ENCODE assay signal across 10 cellular contexts in genomic region chr2:142286618-142287017, GRCh38.
A peak's percentile ranks its signal among the peaks of the same experiment; 100 is the strongest.
DNase-seq lines count a peak whose midpoint lies in the region; ATAC-seq, FAIRE-seq and TF ChIP-seq lines count a peak whose summit lies in the region.
"Had no signal": no experiment of that assay in that cellular context is flagged by ENCODE, and none has a peak within 500 bp of the region (broad histone marks: within the 10 kb centered on the region; RNA-seq: fewer than 3 reads in every experiment).

No MANE protein-coding gene starts in this region.

- no peak overlapping the region for H3K27ac ChIP-seq in GM12878 (ENCODE audit: control insufficient read depth, insufficient read depth)
- H3K27ac ChIP-seq: BLaER1 had no signal

- H3K9me3 Mint-ChIP-seq in natural killer cell treated with Interleukin-12 subunit alpha and Interleukin-12 subunit beta and Interleukin-15 and Interleukin-18, amount 100 ng/mL, for 72 hours = no peaks in the 10 kb centered on the region
- H3K9me3 Mint-ChIP-seq: T-helper 1 cell treated with Interleukin-12 subunit alpha and Interleukin-12 subunit beta and Interleukin-4 antibody, amounts not matched to agents 30 μg/mL and 1 μg/mL, for 36 hours had no signal

- WGBS in GM12878 (ENCODE audit: insufficient coverage, insufficient replicate concordance, low lambda C conversion rate, missing lambda C conversion rate) = 17% methylated on average over 7 of the region's 7 CpGs

- SMC1A ChIA-PET in GM12878 (lab: Charles Lee; ENCODE audit: uncharacterized antibody, unreplicated experiment) = interaction anchor here (0.9 kb wide), 1 partner anchor 701 kb away, joined by 3 read pairs; no protein-coding TSS in a partner anchor

- intact Hi-C loops in GM12878 (cut with micrococcal nuclease; ENCODE audit: unreplicated experiment) = loop anchor here (1.0 to 2.0 kb wide), 2 partner anchors 316 to 354 kb away; no protein-coding TSS in a partner anchor

- no peak overlapping the region for H3K27ac Mint-ChIP-seq in natural killer cell treated with Interleukin-12 subunit alpha and Interleukin-12 subunit beta and Interleukin-15 and Interleukin-18, amount 100 ng/mL, for 72 hours
- H3K27ac Mint-ChIP-seq: T-helper 1 cell treated with Interleukin-12 subunit alpha and Interleukin-12 subunit beta and Interleukin-4 antibody, amounts not matched to agents 30 μg/mL and 1 μg/mL, for 36 hours had no signal

- peak; percentile 39 to 58 (median 55) for TF ChIP-seq CTCF in GM12878 (IDR thresholded peaks at IDR 0.05 in 2 of 3, conservative IDR thresholded peaks at IDR 0.05 in 1 of 3; ENCODE audit: control insufficient read depth in 2 of 3, extremely low read depth in 1 of 3, insufficient read depth in 1 of 3, low read depth in 3 of 3, low read length in 3 of 3)

- TF ChIP-seq EP300 in GM12878 (IDR thresholded peaks at IDR 0.05; ENCODE audit: borderline replicate concordance in 1 of 2, control insufficient read depth in 1 of 2, low read depth in 2 of 2, low read length in 2 of 2) = no peak

- POLR2A ChIA-PET in GM12878 (lab: Charles Lee) = no interaction called here

- no peaks in the 10 kb centered on the region for H3K36me3 ChIP-seq in GM12878 (ENCODE audit: control insufficient read depth in 2 of 2, insufficient read depth in 2 of 2, low read length in 1 of 2)
- H3K36me3 ChIP-seq: BLaER1 had no signal

- no peaks in the 10 kb centered on the region for H3K36me3 Mint-ChIP-seq in natural killer cell treated with Interleukin-12 subunit alpha and Interleukin-12 subunit beta and Interleukin-15 and Interleukin-18, amount 100 ng/mL, for 72 hours

- H3K27me3 Mint-ChIP-seq in natural killer cell treated with Interleukin-12 subunit alpha and Interleukin-12 subunit beta and Interleukin-15 and Interleukin-18, amount 100 ng/mL, for 72 hours = no peaks in the 10 kb centered on the region

- no peak for TF ChIP-seq POLR2A in GM12878 (IDR thresholded peaks at IDR 0.05; ENCODE audit: low read depth, low read length)

- in situ Hi-C loops in GM12878 (cut with MboI) = loop anchor here (25.0 kb wide), 1 partner anchor 701 kb away; no protein-coding TSS in a partner anchor

- ATAC-seq in HG03460 (IDR thresholded peaks at IDR 0.05; ENCODE audit: unreplicated experiment) = peak; percentile 52
- peak; percentile 91 for ATAC-seq in GM12878
- ATAC-seq in GM18870 (IDR thresholded peaks at IDR 0.05; ENCODE audit: unreplicated experiment) = no peak
- no peak for ATAC-seq in natural killer cell treated with Interleukin-12 subunit alpha and Interleukin-12 subunit beta and Interleukin-15 and Interleukin-18, amount 100 ng/mL, for 72 hours

- DNase-seq in SIG-M5 treated with dmso at 0.1 percent for 504 hours (lab: John Stamatoyannopoulos, UW; ENCODE audit: unreplicated experiment) = peak; percentile 30
- no peak for DNase-seq in SIG-M5 (lab: John Stamatoyannopoulos, UW)
- DNase-seq in GM12878 (ENCODE audit: low read depth, low spot score) = no peak
- no peak for DNase-seq in superior temporal gyrus (ENCODE audit: extremely low spot score)
- no peak for DNase-seq in NCI-H1930 (lab: John Stamatoyannopoulos, UW)
- DNase-seq in natural killer cell treated with Interleukin-12 subunit alpha and Interleukin-12 subunit beta and Interleukin-15 and Interleukin-18, amount 100 ng/mL, for 72 hours (ENCODE audit: low spot score) = no peak

- RAD21 ChIA-PET in GM12878 (lab: Charles Lee; ENCODE audit: unreplicated experiment) = no interaction called here

- no peak overlapping the region for H2AFZ ChIP-seq in GM12878 (ENCODE audit: control insufficient read depth, low read depth, low read length)

- H3K9ac ChIP-seq in GM12878 (ENCODE audit: control insufficient read depth, insufficient read depth, low read length) = no peak overlapping the region
- H3K9ac ChIP-seq: BLaER1 had no signal

- no peaks in the 10 kb centered on the region for H3K9me3 ChIP-seq in GM12878 (replicated peaks; ENCODE audit: control insufficient read depth, insufficient read depth, low read length)
- H3K9me3 ChIP-seq: BLaER1 had no signal

- BruUV-seq in GM12878 (replicated peaks; lab: Mats Ljungman, UMichigan) = no TSS peak

- H3K4me3 Mint-ChIP-seq in natural killer cell treated with Interleukin-12 subunit alpha and Interleukin-12 subunit beta and Interleukin-15 and Interleukin-18, amount 100 ng/mL, for 72 hours = no peak overlapping the region
- H3K4me3 Mint-ChIP-seq: T-helper 1 cell treated with Interleukin-12 subunit alpha and Interleukin-12 subunit beta and Interleukin-4 antibody, amounts not matched to agents 30 μg/mL and 1 μg/mL, for 36 hours had no signal

- H4K20me1 ChIP-seq in GM12878 (ENCODE audit: control insufficient read depth, insufficient read depth) = no peaks in the 10 kb centered on the region
- H4K20me1 ChIP-seq: BLaER1 had no signal

- no peaks in the 10 kb centered on the region for H3K27me3 ChIP-seq in GM12878 (replicated peaks in 1 of 2; ENCODE audit: control insufficient read depth in 2 of 2, insufficient read depth in 2 of 2, low read length in 1 of 2)
- H3K27me3 ChIP-seq: BLaER1 had no signal

- H3K4me1 Mint-ChIP-seq in natural killer cell treated with Interleukin-12 subunit alpha and Interleukin-12 subunit beta and Interleukin-15 and Interleukin-18, amount 100 ng/mL, for 72 hours (ENCODE audit: low read depth in 2 of 2) = no peaks in the 10 kb centered on the region

- H3K4me3 ChIP-seq in GM12878 = no peak overlapping the region
- H3K4me3 ChIP-seq: BLaER1 had no signal

- peak; percentile 37 for TF ChIP-seq RAD21 in GM12878 (IDR thresholded peaks at IDR 0.05; ENCODE audit: insufficient read depth, low read depth, low read length)

- H3K79me2 ChIP-seq in GM12878 (ENCODE audit: control insufficient read depth, insufficient read depth, low read length) = no peaks in the 10 kb centered on the region

- CTCF ChIA-PET in GM12878 (lab: Yijun Ruan, JAX) = interaction anchor here (0.6 to 1.7 kb wide), 5 partner anchors 10 to 397 kb away, joined by 3 to 7 read pairs (median 4); no protein-coding TSS in a partner anchor

- no peak overlapping the region for H3K4me2 ChIP-seq in GM12878 (ENCODE audit: control insufficient read depth, insufficient read depth)
- H3K4me2 ChIP-seq: BLaER1 had no signal

- no peaks in the 10 kb centered on the region for H3K4me1 ChIP-seq in GM12878 (ENCODE audit: control insufficient read depth, insufficient read depth, low read length)
- H3K4me1 ChIP-seq: BLaER1 had no signal

- no peak for FAIRE-seq in GM12878 (lab: Jason Lieb, UNC)

TF ChIP-seq in GM12878, 131 proteins besides CTCF, POLR2A, EP300 and RAD21:
- TF ChIP-seq FOXK2 (IDR thresholded peaks at IDR 0.05) = no peak
- peak; percentile 34; the same call in 1 of the 2 replicates for TF ChIP-seq SMC3 (IDR thresholded peaks at IDR 0.05; ENCODE audit: borderline replicate concordance, low read length)

Comparison
In these comparisons a context has a peak if more than half of its experiments do, and no peak if none do; other contexts are left out.
1. ATAC-seq: peak in HG03460 (single experiment) and GM12878 (single experiment); none in GM18870 (single experiment) and natural killer cell treated with Interleukin-12 subunit alpha and Interleukin-12 subunit beta and Interleukin-15 and Interleukin-18, amount 100 ng/mL, for 72 hours (0 of 2).